In genomic region chr10:73965890-73966768, GRCh38 we compare ENCODE assay signal across 1 cellular context.
TF ChIP-seq lines count a peak whose summit lies in the region.

No MANE protein-coding gene starts in this region.

TF ChIP-seq in HEK293, 187 proteins besides CTCF, POLR2A, EP300 and RAD21 (continued from another document and continues in another):
- TF ChIP-seq ZNF394 (tag by site-specific recombination; IDR thresholded peaks at IDR 0.05; ENCODE audit: borderline replicate concordance) = peak; percentile 83
- TF ChIP-seq ZNF558 (tag by site-specific recombination; IDR thresholded peaks at IDR 0.05) = peak; percentile 52; the same call in 1 of the 2 replicates
- TF ChIP-seq ZNF530 (tag by site-specific recombination; IDR thresholded peaks at IDR 0.05; ENCODE audit: low read depth) = no peak
- TF ChIP-seq ZNF776 (tag by site-specific recombination; IDR thresholded peaks at IDR 0.05; ENCODE audit: borderline replicate concordance) = no peak
- TF ChIP-seq ZNF510 (tag by site-specific recombination; IDR thresholded peaks at IDR 0.05; ENCODE audit: insufficient replicate concordance) = no peak
- TF ChIP-seq ZNF350 (tag by site-specific recombination; IDR thresholded peaks at IDR 0.05) = no peak
- TF ChIP-seq PATZ1 (tag by site-specific recombination; IDR thresholded peaks at IDR 0.05) = peak; percentile 84
- TF ChIP-seq ZNF18 (tag by site-specific recombination; IDR thresholded peaks at IDR 0.05) = peak; percentile 52
- peak; percentile 29; the same call in 1 of the 2 replicates for TF ChIP-seq ZBTB20 (tag by site-specific recombination; IDR thresholded peaks at IDR 0.05)
- no peak for TF ChIP-seq ZNF571 (tag by site-specific recombination; IDR thresholded peaks at IDR 0.05)
- no peak for TF ChIP-seq MYNN (tag by site-specific recombination; IDR thresholded peaks at IDR 0.05; ENCODE audit: borderline replicate concordance)
- TF ChIP-seq ZNF426 (tag by site-specific recombination; IDR thresholded peaks at IDR 0.05) = no peak
- no peak for TF ChIP-seq ZFP41 (tag by site-specific recombination; IDR thresholded peaks at IDR 0.05; ENCODE audit: borderline replicate concordance)
- peak; percentile 86 for TF ChIP-seq WT1 (tag by site-specific recombination; IDR thresholded peaks at IDR 0.05)
- peak; percentile 98 for TF ChIP-seq INSM2 (tag by site-specific recombination; IDR thresholded peaks at IDR 0.05)
- peak; percentile 78 for TF ChIP-seq ZNF324 (tag by site-specific recombination; IDR thresholded peaks at IDR 0.05)
- no peak for TF ChIP-seq ZNF704 (tag by site-specific recombination; IDR thresholded peaks at IDR 0.05)
- TF ChIP-seq ZNF600 (tag by site-specific recombination; IDR thresholded peaks at IDR 0.05) = 0 out of 2 replicates have a peak, but pooled peaks have one; percentile 63
- TF ChIP-seq ZNF658 (tag by site-specific recombination; IDR thresholded peaks at IDR 0.05) = no peak
- peak; percentile 75; the same call in 1 of the 2 replicates for TF ChIP-seq KLF17 (tag by site-specific recombination; IDR thresholded peaks at IDR 0.05)
- TF ChIP-seq ZNF48 (tag by site-specific recombination; IDR thresholded peaks at IDR 0.05) = no peak
- TF ChIP-seq ZNF155 (tag by site-specific recombination; IDR thresholded peaks at IDR 0.05) = no peak
- TF ChIP-seq ZNF24 (tag by site-specific recombination; IDR thresholded peaks at IDR 0.05) = peak; percentile 91
- TF ChIP-seq FEZF1 (tag by site-specific recombination; IDR thresholded peaks at IDR 0.05) = peak; percentile 93
- no peak for TF ChIP-seq RBAK (tag by site-specific recombination; IDR thresholded peaks at IDR 0.05)
- peak; percentile 95 for TF ChIP-seq IKZF3 (tag by site-specific recombination; IDR thresholded peaks at IDR 0.05)
- TF ChIP-seq ZNF473 (tag by site-specific recombination; IDR thresholded peaks at IDR 0.05) = no peak
- no peak for TF ChIP-seq GLI4 (tag by site-specific recombination; IDR thresholded peaks at IDR 0.05)
- 0 out of 2 replicates have a peak, but pooled peaks have one; percentile 13 for TF ChIP-seq ZFHX2 (tag by site-specific recombination; conservative IDR thresholded peaks at IDR 0.05)
- TF ChIP-seq ZNF274 (IDR thresholded peaks at IDR 0.05; ENCODE audit: low read length) = no peak
- TF ChIP-seq ZNF274 (tag by site-specific recombination; IDR thresholded peaks at IDR 0.05; ENCODE audit: borderline replicate concordance) = no peak
- TF ChIP-seq MZF1 (tag by site-specific recombination; IDR thresholded peaks at IDR 0.05; ENCODE audit: borderline replicate concordance) = no peak; the same call in 1 of the 2 replicates
- peak; percentile 75 for TF ChIP-seq ZBTB21 (tag by site-specific recombination; IDR thresholded peaks at IDR 0.05)
- no peak for TF ChIP-seq GFI1B (tag by site-specific recombination; IDR thresholded peaks at IDR 0.05)
- no peak; the same call in 1 of the 2 replicates for TF ChIP-seq ZNF121 (tag by site-specific recombination; IDR thresholded peaks at IDR 0.05)
- TF ChIP-seq ZNF560 (tag by site-specific recombination; IDR thresholded peaks at IDR 0.05; ENCODE audit: borderline replicate concordance) = no peak
- TF ChIP-seq ZNF157 (tag by site-specific recombination; IDR thresholded peaks at IDR 0.05) = no peak
- TF ChIP-seq HOXA7 (CRISPR knock-in tag; IDR thresholded peaks at IDR 0.05; ENCODE audit: borderline replicate concordance) = no peak
- peak; percentile 86 for TF ChIP-seq ZFP69B (tag by site-specific recombination; IDR thresholded peaks at IDR 0.05)
- TF ChIP-seq ZNF561 (tag by site-specific recombination; IDR thresholded peaks at IDR 0.05; ENCODE audit: borderline replicate concordance) = peak; percentile 57; the same call in 1 of the 2 replicates
- no peak for TF ChIP-seq ZBTB6 (tag by site-specific recombination; IDR thresholded peaks at IDR 0.05)
- no peak for TF ChIP-seq ZNF311 (tag by site-specific recombination; IDR thresholded peaks at IDR 0.05; ENCODE audit: borderline replicate concordance)
- TF ChIP-seq ZEB2 (tag by site-specific recombination; IDR thresholded peaks at IDR 0.05) = peak; percentile 99
- TF ChIP-seq GLI2 (tag by site-specific recombination; IDR thresholded peaks at IDR 0.05; ENCODE audit: borderline replicate concordance, low read depth) = peak; percentile 91; the same call in 1 of the 2 replicates
- peak; percentile 98 for TF ChIP-seq SCRT2 (tag by site-specific recombination; IDR thresholded peaks at IDR 0.05)
- no peak for TF ChIP-seq ZNF610 (tag by site-specific recombination; IDR thresholded peaks at IDR 0.05; ENCODE audit: borderline replicate concordance)
- TF ChIP-seq GLIS1 (tag by site-specific recombination; IDR thresholded peaks at IDR 0.05) = peak; percentile 68
- TF ChIP-seq BCL11B (tag by site-specific recombination; IDR thresholded peaks at IDR 0.05; ENCODE audit: low read depth) = 0 out of 2 replicates have a peak, but pooled peaks have one; percentile 11
- no peak for TF ChIP-seq ZNF175 (tag by site-specific recombination; IDR thresholded peaks at IDR 0.05)
- TF ChIP-seq ZNF660 (tag by site-specific recombination; IDR thresholded peaks at IDR 0.05) = peak; percentile 44; the same call in 1 of the 2 replicates
- no peak for TF ChIP-seq SETDB1 (IDR thresholded peaks at IDR 0.05; ENCODE audit: insufficient read length, low read length)
- TF ChIP-seq TRIM28 (IDR thresholded peaks at IDR 0.05; ENCODE audit: borderline replicate concordance, low read length) = peak; percentile 65; the same call in 1 of the 2 replicates
- peak; percentile 95 for TF ChIP-seq ZBTB17 (tag by site-specific recombination; IDR thresholded peaks at IDR 0.05)
- TF ChIP-seq ZNF302 (tag by site-specific recombination; IDR thresholded peaks at IDR 0.05; ENCODE audit: low read depth) = no peak
- TF ChIP-seq SP3 (tag by site-specific recombination; IDR thresholded peaks at IDR 0.05) = no peak; the same call in 1 of the 2 replicates
- no peak for TF ChIP-seq ZNF621 (tag by site-specific recombination; IDR thresholded peaks at IDR 0.05)
- TF ChIP-seq ZNF555 (tag by site-specific recombination; conservative IDR thresholded peaks at IDR 0.05) = no peak
- TF ChIP-seq ZSCAN23 (tag by site-specific recombination; IDR thresholded peaks at IDR 0.05) = peak; percentile 85; the same call in 1 of the 2 replicates
- peak; percentile 39; the same call in 1 of the 2 replicates for TF ChIP-seq ZNF184 (tag by site-specific recombination; IDR thresholded peaks at IDR 0.05)
- TF ChIP-seq ZBTB1 (tag by site-specific recombination; IDR thresholded peaks at IDR 0.05) = peak; percentile 47; the same call in 1 of the 2 replicates
- no peak for TF ChIP-seq KLF7 (tag by site-specific recombination; IDR thresholded peaks at IDR 0.05; ENCODE audit: borderline replicate concordance)
- no peak for TF ChIP-seq ZNF146 (tag by site-specific recombination; IDR thresholded peaks at IDR 0.05)
- peak; percentile 94 for TF ChIP-seq ZIC2 (tag by site-specific recombination; IDR thresholded peaks at IDR 0.05)
- no peak for TF ChIP-seq ZNF211 (tag by site-specific recombination; IDR thresholded peaks at IDR 0.05; ENCODE audit: low read depth)
- no peak for TF ChIP-seq HOXC10 (CRISPR knock-in tag; IDR thresholded peaks at IDR 0.05)
- TF ChIP-seq KLF10 (tag by site-specific recombination; IDR thresholded peaks at IDR 0.05) = peak; percentile 75
- TF ChIP-seq PRDM6 (tag by site-specific recombination; IDR thresholded peaks at IDR 0.05) = peak; percentile 99
- TF ChIP-seq ZNF140 (tag by site-specific recombination; IDR thresholded peaks at IDR 0.05) = no peak
- TF ChIP-seq ZNF670 (tag by site-specific recombination; IDR thresholded peaks at IDR 0.05; ENCODE audit: low read depth) = no peak
- no peak for TF ChIP-seq AEBP2 (tag by site-specific recombination; IDR thresholded peaks at IDR 0.05; ENCODE audit: borderline replicate concordance)
- no peak for TF ChIP-seq ZNF133 (tag by site-specific recombination; IDR thresholded peaks at IDR 0.05)
- peak; percentile 96 for TF ChIP-seq ZSCAN30 (tag by site-specific recombination; IDR thresholded peaks at IDR 0.05)
